ENCODE assay signal across 20 cellular contexts in genomic region chr1:156786640-156787039, GRCh38. TPM values are rescaled to one million over a fixed set of nuclear protein-coding genes. Genes with fewer than 3 reads are reported as not detected.
DNase-seq lines count a peak whose midpoint lies in the region; ATAC-seq, FAIRE-seq and TF ChIP-seq lines count a peak whose summit lies in the region.
"Had no signal": no experiment of that assay in that cellular context is flagged by ENCODE, and none has a peak within 500 bp of the region (broad histone marks: within the 10 kb centered on the region; RNA-seq: fewer than 3 reads in every experiment).

No MANE protein-coding gene starts in this region.

- H2BK120ac ChIP-seq in neuronal stem cell (ENCODE audit: low read depth, low read length), result no peak overlapping the region

- peak overlapping the region; percentile 19; the same call in 1 of the 2 replicates for H3K4me2 ChIP-seq in BLaER1
- H3K4me2 ChIP-seq in BLaER1 treated with 17β-estradiol and CSF1 and Interleukin-3, amounts not matched to agents 10 nM and 100 nM, result peak overlapping the region in 8 of 11 experiments; percentile 47 to 68 (median 60); a peak in 11 of 22 replicates
- H3K4me2 ChIP-seq in GM12878 (ENCODE audit: control insufficient read depth, insufficient read depth), result no peak overlapping the region
- no peak overlapping the region for H3K4me2 ChIP-seq in neuronal stem cell (ENCODE audit: insufficient read depth, low read length, poor library complexity, severe bottlenecking)

- no peak for TF ChIP-seq EP300 in GM12878 (IDR thresholded peaks at IDR 0.05; ENCODE audit: borderline replicate concordance in 1 of 2, control insufficient read depth in 1 of 2, low read depth in 2 of 2, low read length in 2 of 2)

- no peak overlapping the region for H2BK12ac ChIP-seq in neuronal stem cell (ENCODE audit: low read length)

- H2BK5ac ChIP-seq in neuronal stem cell (ENCODE audit: low read length), result peak overlapping the region; percentile 66

- H3K79me1 ChIP-seq in neuronal stem cell (ENCODE audit: low read depth, low read length), result peaks cover 15% of the 10 kb centered on the region

- H3K36me3 ChIP-seq in BLaER1 (peaks cover 97% of the 10 kb centered on the region), GM12878 (ENCODE audit: control insufficient read depth in 2 of 2, insufficient read depth in 2 of 2, low read length in 1 of 2) (peaks cover 25 to 39% of the 10 kb centered on the region in 2 experiments), neuronal stem cell (replicated peaks in 1 of 2; ENCODE audit: control insufficient read depth in 2 of 2, insufficient read depth in 2 of 2, low read length in 2 of 2) (peaks cover 33 to 92% of the 10 kb centered on the region in 2 donors), mucosa of descending colon (ENCODE audit: low read depth) (peaks cover 11% of the 10 kb centered on the region)
- H3K36me3 ChIP-seq in BLaER1 treated with 17β-estradiol and CSF1 and Interleukin-3, amounts not matched to agents 10 nM and 100 nM, result peaks cover 85 to 99% (median 96%) of the 10 kb centered on the region in 11 experiments

- no peak overlapping the region for H2AK5ac ChIP-seq in neuronal stem cell (ENCODE audit: low read depth, low read length)

- RAD21 ChIA-PET in GM12878 (lab: Charles Lee; ENCODE audit: unreplicated experiment), result interaction anchor here (1.1 kb wide), 1 partner anchor 60 kb away, joined by 3 read pairs; no protein-coding TSS in a partner anchor

- CTCF ChIA-PET in GM12878 (lab: Yijun Ruan, JAX), result interaction anchor here (2.8 kb wide), 1 partner anchor 61 kb away, joined by 19 read pairs; no protein-coding TSS in a partner anchor

- DNase-seq in GM12878 (ENCODE audit: low read depth, low spot score) (no peak), neuronal stem cell (ENCODE audit: low spot score) (no peak), NCI-H2171 treated with DMSO at 0.1 percent for 48 hours (lab: John Stamatoyannopoulos, UW) (no peak), mucosa of descending colon (no peak)
- DNase-seq: CD8-positive, alpha-beta memory T cell; DMS53; GDM1; NCI-H1417; NCI-H1694 treated with DMSO at 0.1 percent for 48 hours; NCI-H446 treated with DMSO at 0.1 percent for 48 hours; NCI-H526 treated with DMSO at 0.1 percent for 48 hours; Right ventricle myocardium superior had no signal

- no peak for TF ChIP-seq POLR2A in GM12878 (IDR thresholded peaks at IDR 0.05; ENCODE audit: low read depth, low read length)

- TF ChIP-seq RAD21 in GM12878 (IDR thresholded peaks at IDR 0.05; ENCODE audit: insufficient read depth, low read depth, low read length), result no peak

- peaks cover 86% of the 10 kb centered on the region for H4K20me1 ChIP-seq in BLaER1
- H4K20me1 ChIP-seq in BLaER1 treated with 17β-estradiol and CSF1 and Interleukin-3, amounts not matched to agents 10 nM and 100 nM, result peaks cover 20 to 95% (median 79%) of the 10 kb centered on the region in 11 experiments; a peak in 19 of 22 replicates
- no peaks in the 10 kb centered on the region for H4K20me1 ChIP-seq in GM12878 (ENCODE audit: control insufficient read depth, insufficient read depth)

- H3K79me2 ChIP-seq in GM12878 (ENCODE audit: control insufficient read depth, insufficient read depth, low read length), result peaks cover 4% of the 10 kb centered on the region

- H4K91ac ChIP-seq in neuronal stem cell (ENCODE audit: low read depth, low read length, poor library complexity), result no peak overlapping the region

- H3K9me3 ChIP-seq in BLaER1 (peaks cover 5% of the 10 kb centered on the region; the same call in 1 of the 2 replicates), GM12878 (replicated peaks; ENCODE audit: control insufficient read depth, insufficient read depth, low read length) (no peaks in the 10 kb centered on the region), neuronal stem cell (replicated peaks in 1 of 2; ENCODE audit: control insufficient read depth in 2 of 2, insufficient read depth in 1 of 2, low read depth in 1 of 2, low read length in 2 of 2) (no peaks in the 10 kb centered on the region), mucosa of descending colon (no peaks in the 10 kb centered on the region)
- H3K9me3 ChIP-seq in BLaER1 treated with 17β-estradiol and CSF1 and Interleukin-3, amounts not matched to agents 10 nM and 100 nM (replicated peaks in 1 of 11), result no peaks in the 10 kb centered on the region

- H2AFZ ChIP-seq in GM12878 (ENCODE audit: control insufficient read depth, low read depth, low read length), result no peak overlapping the region
- H2AFZ ChIP-seq in neuronal stem cell (ENCODE audit: low read length), result no peak overlapping the region

- TF ChIP-seq CTCF in GM12878 (IDR thresholded peaks at IDR 0.05 in 2 of 3, conservative IDR thresholded peaks at IDR 0.05 in 1 of 3; ENCODE audit: control insufficient read depth in 2 of 3, extremely low read depth in 1 of 3, insufficient read depth in 1 of 3, low read depth in 3 of 3, low read length in 3 of 3) (no peak), mucosa of descending colon (IDR thresholded peaks at IDR 0.05) (no peak)

- POLR2A ChIA-PET in GM12878 (lab: Charles Lee), result no interaction called here

- in situ Hi-C loops in GM12878 (cut with MboI), result no loop called here

- WGBS in GM12878 (ENCODE audit: insufficient coverage, insufficient replicate concordance, low lambda C conversion rate, missing lambda C conversion rate), result 99% methylated on average over 10 of the region's 10 CpGs
- WGBS in neuronal stem cell (ENCODE audit: extremely low coverage in 2 of 2, insufficient read length in 2 of 2, insufficient replicate concordance in 1 of 2), 2 donors, result no CpG with 5 or more reads among the region's 10 CpGs

- SMC1A ChIA-PET in GM12878 (lab: Charles Lee; ENCODE audit: uncharacterized antibody, unreplicated experiment), result no interaction called here

- intact Hi-C loops in GM12878 (cut with micrococcal nuclease; ENCODE audit: unreplicated experiment) (no loop called here), mucosa of descending colon (cut with DNase I, micrococcal nuclease) (no loop called here)

- H3K9ac ChIP-seq in BLaER1, result no peak overlapping the region
- H3K9ac ChIP-seq in BLaER1 treated with 17β-estradiol and CSF1 and Interleukin-3, amounts not matched to agents 10 nM and 100 nM, result no peak overlapping the region
- H3K9ac ChIP-seq in GM12878 (ENCODE audit: control insufficient read depth, insufficient read depth, low read length), result no peak overlapping the region
- H3K9ac ChIP-seq in neuronal stem cell (ENCODE audit: low read depth, low read length, poor library complexity), result no peak overlapping the region

- no peaks in the 10 kb centered on the region for H3K27me3 ChIP-seq in BLaER1
- H3K27me3 ChIP-seq in BLaER1 treated with 17β-estradiol and CSF1 and Interleukin-3, amounts not matched to agents 10 nM and 100 nM, result no peaks in the 10 kb centered on the region
- H3K27me3 ChIP-seq in GM12878 (replicated peaks in 1 of 2; ENCODE audit: control insufficient read depth in 2 of 2, insufficient read depth in 2 of 2, low read length in 1 of 2), result no peaks in the 10 kb centered on the region
- H3K27me3 ChIP-seq in neuronal stem cell (ENCODE audit: control insufficient read depth in 3 of 3, insufficient read depth in 3 of 3, low read depth in 1 of 3, low read length in 3 of 3), result no peaks in the 10 kb centered on the region

- H3K4me1 ChIP-seq in BLaER1 (peaks cover 30% of the 10 kb centered on the region), GM12878 (ENCODE audit: control insufficient read depth, insufficient read depth, low read length) (no peaks in the 10 kb centered on the region), neuronal stem cell (ENCODE audit: control insufficient read depth in 2 of 2, insufficient read depth in 1 of 2, low read depth in 1 of 2, low read length in 2 of 2) (no peaks in the 10 kb centered on the region), mucosa of descending colon (ENCODE audit: low read depth) (no peaks in the 10 kb centered on the region)
- peaks cover 28 to 46% (median 38%) of the 10 kb centered on the region in 10 experiments for H3K4me1 ChIP-seq in BLaER1 treated with 17β-estradiol and CSF1 and Interleukin-3, amounts not matched to agents 10 nM and 100 nM

- H3K23ac ChIP-seq in neuronal stem cell (ENCODE audit: low read depth, low read length, poor library complexity), result no peak overlapping the region

- H3K4me3 ChIP-seq in BLaER1 (no peak overlapping the region), GM12878 (no peak overlapping the region), neuronal stem cell (ENCODE audit: low read length in 2 of 2) (no peak overlapping the region), mucosa of descending colon (no peak overlapping the region)
- no peak overlapping the region for H3K4me3 ChIP-seq in BLaER1 treated with 17β-estradiol and CSF1 and Interleukin-3, amounts not matched to agents 10 nM and 100 nM

- H4K8ac ChIP-seq in neuronal stem cell (ENCODE audit: low read depth, low read length), result no peak overlapping the region

- FAIRE-seq in GM12878 (lab: Jason Lieb, UNC), result no peak
- FAIRE-seq: D721Med, GM19239, H1 had no signal

- no peak overlapping the region for H3K4ac ChIP-seq in neuronal stem cell (ENCODE audit: low read length)

- ATAC-seq in GM12878 (no peak), HG03196 (IDR thresholded peaks at IDR 0.05; ENCODE audit: unreplicated experiment) (no peak), mucosa of descending colon (no peak)
- ATAC-seq: HCT116 had no signal

- H3K27ac ChIP-seq in BLaER1 (peak overlapping the region; percentile 26; the same call in 1 of the 2 replicates), GM12878 (ENCODE audit: control insufficient read depth, insufficient read depth) (no peak overlapping the region), neuronal stem cell (replicated peaks; ENCODE audit: low read length) (no peak overlapping the region)
- H3K27ac ChIP-seq in BLaER1 treated with 17β-estradiol and CSF1 and Interleukin-3, amounts not matched to agents 10 nM and 100 nM, result peak overlapping the region in 6 of 11 experiments; percentile 1 to 37 (median 12); a peak in 3 of 22 replicates

- BruUV-seq in GM12878 (replicated peaks; lab: Mats Ljungman, UMichigan), result TSS peak; percentile 18

- H3K18ac ChIP-seq in neuronal stem cell (ENCODE audit: low read length), result no peak overlapping the region

- no peak overlapping the region for H3K14ac ChIP-seq in neuronal stem cell (ENCODE audit: low read length)

- H2BK15ac ChIP-seq in neuronal stem cell (ENCODE audit: low read length), result no peak overlapping the region

RNA-seq across cellular contexts. Expression of gene PRCC, which starts 19.3 kb away (rescaled TPM):
- total RNA-seq in GM12878 (2013; cell fraction: nucleolus; rRNA removed), result 41.6 and 44.9 TPM in 2 replicates
- total RNA-seq in GM12878 (2014; rRNA removed) (79.6 and 92.2 TPM in 2 replicates), GM12878 (2014; rRNA removed; fragmentation: Illumina TruSeq; extraction: Trizol) (34.0 and 36.0 TPM in 2 replicates), GM12878 (2021) (78.3 and 87.5 TPM in 2 replicates), mucosa of descending colon (10 to 100 TPM; 55.0 to 66.1 (median 59.2) TPM)
- 47.3 TPM for polyA plus RNA-seq in GM12878 (2011; ENCODE audit: low read depth)
- polyA plus RNA-seq in GM12878 (2011; rRNA removed) (29.2 and 52.8 TPM in 2 replicates), GM12878 (2014; fragmentation: Illumina TruSeq; extraction: Trizol) (121 and 132 TPM in 2 replicates), GM12878 (2014; fragmentation: Nextera tagmentation; extraction: Ambion mirVana) (10 to 100 TPM; 23.8 to 30.1 TPM), GM12878 (2014; rRNA removed) (52.6 and 56.6 TPM in 2 replicates), GM12878 (2016; fragmentation: Nextera tagmentation; extraction: Ambion mirVana) (10 to 100 TPM; 73.5 to 77.2 TPM)
- polyA plus RNA-seq in GM12878 (2011; cell fraction: cytosol; rRNA removed), result 88.4 and 93.1 TPM in 2 replicates
- 48.7 and 57.5 TPM in 2 replicates for polyA plus RNA-seq in GM12878 (2011; cell fraction: nucleus; rRNA removed)
- 53.5 and 59.4 TPM in 2 replicates for polyA plus RNA-seq in GM12878 (2012)
- 60.8 and 108 TPM in 2 replicates for polyA minus RNA-seq in GM12878 (2011; rRNA and poly(A)+ RNA removed)
- 32.9 and 54.4 TPM in 2 replicates for polyA minus RNA-seq in GM12878 (2011; cell fraction: cytosol; rRNA and poly(A)+ RNA removed)
- polyA minus RNA-seq in GM12878 (2011; cell fraction: nucleus; rRNA and poly(A)+ RNA removed), result 18.6 and 34.4 TPM in 2 replicates
- polyA plus RNA-seq in neuronal stem cell (2013, experiment 1 of 2), result 136 TPM
- 127 TPM for polyA plus RNA-seq in neuronal stem cell (2013, experiment 2 of 2)

RNA-seq across cellular contexts. Expression of gene SH2D2A, which starts 30.0 kb away (rescaled TPM):
- total RNA-seq in GM12878 (2013; cell fraction: nucleolus; rRNA removed), result 22.4 and 23.9 TPM in 2 replicates
- total RNA-seq in GM12878 (2014; rRNA removed) (9.9 and 11.4 TPM in 2 replicates), GM12878 (2014; rRNA removed; fragmentation: Illumina TruSeq; extraction: Trizol) (4.6 and 5.4 TPM in 2 replicates), GM12878 (2021) (15.9 and 17.4 TPM in 2 replicates), mucosa of descending colon (1 to 10 TPM; 2.9 to 3.3 (median 3.1) TPM)
- polyA plus RNA-seq in GM12878 (2011; ENCODE audit: low read depth), result 1.8 TPM
- polyA plus RNA-seq in GM12878 (2011; rRNA removed) (3.7 and 9.7 TPM in 2 replicates), GM12878 (2014; fragmentation: Illumina TruSeq; extraction: Trizol) (2.2 and 4.4 TPM in 2 replicates), GM12878 (2014; fragmentation: Nextera tagmentation; extraction: Ambion mirVana) (1 to 10 TPM in 1 of 2 experiments, under 1 TPM in 1; 0.72 to 1.8 TPM), GM12878 (2014; rRNA removed) (10.7 and 11.6 TPM in 2 replicates), GM12878 (2016; fragmentation: Nextera tagmentation; extraction: Ambion mirVana) (1 to 10 TPM; 6.5 to 7.4 TPM)
- 11.4 and 13.8 TPM in 2 replicates for polyA plus RNA-seq in GM12878 (2011; cell fraction: cytosol; rRNA removed)
- polyA plus RNA-seq in GM12878 (2011; cell fraction: nucleus; rRNA removed), result 23.0 and 23.7 TPM in 2 replicates
- polyA plus RNA-seq in GM12878 (2012), result 3.4 and 5.8 TPM in 2 replicates
- 8.1 and 15.6 TPM in 2 replicates for polyA minus RNA-seq in GM12878 (2011; rRNA and poly(A)+ RNA removed)
- polyA minus RNA-seq in GM12878 (2011; cell fraction: cytosol; rRNA and poly(A)+ RNA removed), result 8.7 and 12.3 TPM in 2 replicates
- polyA minus RNA-seq in GM12878 (2011; cell fraction: nucleus; rRNA and poly(A)+ RNA removed), result 19.2 and 32.7 TPM in 2 replicates
- polyA plus RNA-seq in neuronal stem cell (2013, experiment 1 of 2), result 4.3 TPM
- polyA plus RNA-seq in neuronal stem cell (2013, experiment 2 of 2), result 3.5 TPM
- total RNA-seq: SK-MEL-5 had no signal

RNA-seq across cellular contexts. Expression of gene HDGF, which starts 35.2 kb away (rescaled TPM):
- total RNA-seq in GM12878 (2013; cell fraction: nucleolus; rRNA removed), result 39.3 and 39.8 TPM in 2 replicates
- 237 and 258 TPM in 2 replicates for total RNA-seq in GM12878 (2014; rRNA removed)
- total RNA-seq in GM12878 (2014; rRNA removed; fragmentation: Illumina TruSeq; extraction: Trizol), result 267 and 277 TPM in 2 replicates
- 261 and 271 TPM in 2 replicates for total RNA-seq in GM12878 (2021)
- polyA plus RNA-seq in GM12878 (2011; ENCODE audit: low read depth), result 91.5 TPM
- 200 and 203 TPM in 2 replicates for polyA plus RNA-seq in GM12878 (2011; rRNA removed)
- polyA plus RNA-seq in GM12878 (2011; cell fraction: cytosol; rRNA removed), result 144 and 155 TPM in 2 replicates
- polyA plus RNA-seq in GM12878 (2011; cell fraction: nucleus; rRNA removed), result 134 and 144 TPM in 2 replicates
- polyA plus RNA-seq in GM12878 (2012), result 118 and 127 TPM in 2 replicates
- 372 and 388 TPM in 2 replicates for polyA plus RNA-seq in GM12878 (2014; fragmentation: Illumina TruSeq; extraction: Trizol)
- polyA plus RNA-seq in GM12878 (2014; fragmentation: Nextera tagmentation; extraction: Ambion mirVana), result 10 to 100 TPM; 28.3 to 65.9 TPM
- polyA plus RNA-seq in GM12878 (2014; rRNA removed), result 217 and 223 TPM in 2 replicates
- 10 to 100 TPM; 45.1 to 81.9 TPM for polyA plus RNA-seq in GM12878 (2016; fragmentation: Nextera tagmentation; extraction: Ambion mirVana)
- 62.2 and 108 TPM in 2 replicates for polyA minus RNA-seq in GM12878 (2011; rRNA and poly(A)+ RNA removed)
- 51.7 and 58.8 TPM in 2 replicates for polyA minus RNA-seq in GM12878 (2011; cell fraction: cytosol; rRNA and poly(A)+ RNA removed)
- polyA minus RNA-seq in GM12878 (2011; cell fraction: nucleus; rRNA and poly(A)+ RNA removed), result 25.5 and 37.3 TPM in 2 replicates
- 450 TPM for polyA plus RNA-seq in neuronal stem cell (2013, experiment 1 of 2)
- polyA plus RNA-seq in neuronal stem cell (2013, experiment 2 of 2), result 442 TPM
- total RNA-seq in mucosa of descending colon, result 100 to 1,000 TPM; 196 to 264 (median 221) TPM

RNA-seq across cellular contexts. Expression of gene MRPL24, which starts 45.8 kb away (rescaled TPM):
- total RNA-seq in GM12878 (2013; cell fraction: nucleolus; rRNA removed), result 2.3 and 4.3 TPM in 2 replicates
- 131 and 135 TPM in 2 replicates for total RNA-seq in GM12878 (2014; rRNA removed)
- 119 and 120 TPM in 2 replicates for total RNA-seq in GM12878 (2014; rRNA removed; fragmentation: Illumina TruSeq; extraction: Trizol)
- 87.4 and 104 TPM in 2 replicates for total RNA-seq in GM12878 (2021)
- polyA plus RNA-seq in GM12878 (2011; ENCODE audit: low read depth), result 66.1 TPM
- polyA plus RNA-seq in GM12878 (2011; rRNA removed), result 84.8 and 98.9 TPM in 2 replicates
- 86.3 and 90.5 TPM in 2 replicates for polyA plus RNA-seq in GM12878 (2011; cell fraction: cytosol; rRNA removed)
- polyA plus RNA-seq in GM12878 (2011; cell fraction: nucleus; rRNA removed), result 51.7 and 59.4 TPM in 2 replicates
- 73.5 and 76.5 TPM in 2 replicates for polyA plus RNA-seq in GM12878 (2012)
- polyA plus RNA-seq in GM12878 (2014; fragmentation: Illumina TruSeq; extraction: Trizol), result 172 and 173 TPM in 2 replicates
- polyA plus RNA-seq in GM12878 (2014; fragmentation: Nextera tagmentation; extraction: Ambion mirVana), result 100 to 1,000 TPM; 245 to 269 TPM
- polyA plus RNA-seq in GM12878 (2014; rRNA removed), result 154 and 180 TPM in 2 replicates
- 100 to 1,000 TPM; 132 to 136 TPM for polyA plus RNA-seq in GM12878 (2016; fragmentation: Nextera tagmentation; extraction: Ambion mirVana)
- 43.6 and 44.0 TPM in 2 replicates for polyA minus RNA-seq in GM12878 (2011; rRNA and poly(A)+ RNA removed)
- polyA minus RNA-seq in GM12878 (2011; cell fraction: cytosol; rRNA and poly(A)+ RNA removed), result 11.8 and 22.1 TPM in 2 replicates
- 9.6 and 13.0 TPM in 2 replicates for polyA minus RNA-seq in GM12878 (2011; cell fraction: nucleus; rRNA and poly(A)+ RNA removed)
- 31.9 TPM for polyA plus RNA-seq in neuronal stem cell (2013, experiment 1 of 2)
- 30.3 TPM for polyA plus RNA-seq in neuronal stem cell (2013, experiment 2 of 2)
- total RNA-seq in mucosa of descending colon, result 10 to 100 TPM; 50.1 to 61.7 (median 57.6) TPM

RNA-seq across cellular contexts. Expression of gene ISG20L2, which starts 58.1 kb away (rescaled TPM):
- total RNA-seq in GM12878 (2013; cell fraction: nucleolus; rRNA removed), result 36.3 and 40.0 TPM in 2 replicates
- 42.1 and 44.8 TPM in 2 replicates for total RNA-seq in GM12878 (2014; rRNA removed)
- total RNA-seq in GM12878 (2014; rRNA removed; fragmentation: Illumina TruSeq; extraction: Trizol), result 49.2 and 55.7 TPM in 2 replicates
- 40.0 and 48.3 TPM in 2 replicates for total RNA-seq in GM12878 (2021)
- 17.6 TPM for polyA plus RNA-seq in GM12878 (2011; ENCODE audit: low read depth)
- polyA plus RNA-seq in GM12878 (2011; rRNA removed), result 43.9 and 55.3 TPM in 2 replicates
- polyA plus RNA-seq in GM12878 (2011; cell fraction: cytosol; rRNA removed), result 51.6 and 54.0 TPM in 2 replicates
- 18.7 and 24.4 TPM in 2 replicates for polyA plus RNA-seq in GM12878 (2011; cell fraction: nucleus; rRNA removed)
- polyA plus RNA-seq in GM12878 (2012), result 26.9 and 27.9 TPM in 2 replicates
- polyA plus RNA-seq in GM12878 (2014; fragmentation: Illumina TruSeq; extraction: Trizol), result 111 and 112 TPM in 2 replicates
- 10 to 100 TPM; 16.4 to 26.1 TPM for polyA plus RNA-seq in GM12878 (2014; fragmentation: Nextera tagmentation; extraction: Ambion mirVana)
- 49.2 and 56.2 TPM in 2 replicates for polyA plus RNA-seq in GM12878 (2014; rRNA removed)
- 10 to 100 TPM; 45.5 to 47.7 TPM for polyA plus RNA-seq in GM12878 (2016; fragmentation: Nextera tagmentation; extraction: Ambion mirVana)
- polyA minus RNA-seq in GM12878 (2011; rRNA and poly(A)+ RNA removed), result 48.7 and 57.9 TPM in 2 replicates
- polyA minus RNA-seq in GM12878 (2011; cell fraction: cytosol; rRNA and poly(A)+ RNA removed), result 14.0 and 14.8 TPM in 2 replicates
- polyA minus RNA-seq in GM12878 (2011; cell fraction: nucleus; rRNA and poly(A)+ RNA removed), result 29.0 and 51.5 TPM in 2 replicates
- polyA plus RNA-seq in neuronal stem cell (2013, experiment 1 of 2), result 32.9 TPM
- 33.3 TPM for polyA plus RNA-seq in neuronal stem cell (2013, experiment 2 of 2)
- 10 to 100 TPM; 27.8 to 33.0 (median 31.0) TPM for total RNA-seq in mucosa of descending colon

Comparison
In these comparisons a context has a peak if more than half of its experiments do, and no peak if none do; other contexts are left out.
1. H3K27ac ChIP-seq: peak in BLaER1 (single experiment) and BLaER1 treated with 17β-estradiol and CSF1 and Interleukin-3, amounts not matched to agents 10 nM and 100 nM (6 of 11); none in GM12878 (single experiment) and neuronal stem cell (single experiment).
2. H3K4me2 ChIP-seq: peak in BLaER1 (single experiment) and BLaER1 treated with 17β-estradiol and CSF1 and Interleukin-3, amounts not matched to agents 10 nM and 100 nM (8 of 11); none in GM12878 (single experiment) and neuronal stem cell (single experiment).